In the genomic region with DNA sequence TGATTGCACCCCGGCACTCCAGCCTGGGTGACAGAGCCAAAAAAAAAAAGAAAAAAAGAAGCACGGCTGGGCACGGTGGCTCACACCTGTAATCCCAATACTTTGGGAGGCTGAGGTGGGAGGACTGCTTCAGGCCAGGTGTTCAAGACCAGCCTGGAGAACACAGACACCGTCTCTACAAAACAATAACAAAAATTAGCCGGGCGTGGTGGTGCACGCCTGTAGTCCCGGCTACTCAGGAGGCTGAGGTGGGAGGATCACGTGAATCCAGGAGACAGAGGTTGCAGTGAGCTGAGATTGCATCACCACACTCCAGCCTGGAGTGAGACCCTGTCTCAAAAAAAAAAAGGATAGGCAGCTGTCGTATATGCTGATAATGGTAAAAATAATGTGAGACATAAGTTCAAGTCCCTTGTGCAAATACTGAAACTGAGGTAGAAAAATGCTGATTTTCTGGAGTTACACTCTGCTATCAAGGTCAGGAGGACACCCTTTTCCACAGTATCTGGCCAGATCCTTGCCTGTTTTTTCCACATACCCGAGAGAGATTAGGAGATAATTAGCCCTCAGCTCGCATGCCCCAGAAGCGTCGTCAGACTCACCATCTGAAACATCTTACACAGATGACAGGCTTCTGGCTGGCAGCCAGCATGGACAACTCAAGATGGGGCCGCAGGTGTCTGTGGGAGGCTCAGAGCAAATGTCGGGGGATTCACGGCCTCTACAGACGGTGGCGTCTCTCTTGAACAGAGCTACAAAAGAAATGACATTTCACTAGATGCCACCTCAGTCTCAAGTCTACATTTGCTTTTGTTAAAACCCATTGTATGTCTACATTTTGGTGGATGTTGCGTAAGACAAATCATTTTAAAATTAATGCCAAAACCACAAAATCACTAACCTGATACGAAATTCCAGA, we compare ENCODE assay signal across 11 cellular contexts. TPM values are rescaled to one million over a fixed set of nuclear protein-coding genes. Genes with fewer than 3 reads are reported as not detected.
DNase-seq lines count a peak whose midpoint lies in the region; TF ChIP-seq lines count a peak whose summit lies in the region.
"Had no signal": no experiment of that assay in that cellular context is flagged by ENCODE, and none has a peak within 500 bp of the region (broad histone marks: within the 10 kb centered on the region; RNA-seq: fewer than 3 reads in every experiment).

No MANE protein-coding gene starts in this region.

- peaks cover 21% of the 10 kb centered on the region for H3K36me3 Mint-ChIP-seq in chondrocyte (ENCODE audit: low read depth)

- no peaks in the 10 kb centered on the region for H3K36me3 ChIP-seq in parathyroid adenoma (ENCODE audit: control insufficient read depth, insufficient read depth, low read length)
- H3K36me3 ChIP-seq in brain microvascular endothelial cell (replicated peaks) = peaks cover 38% of the 10 kb centered on the region

- no peak overlapping the region for H3K4me3 Mint-ChIP-seq in chondrocyte (ENCODE audit: unreplicated experiment)
- H3K4me3 Mint-ChIP-seq: activated CD4-positive, alpha-beta T cell treated with anti-CD3 and anti-CD28 coated beads, Interleukin-2, amount 10 ng/mL, durations not matched to agents 24 days and 14 days had no signal

- H3K4me1 ChIP-seq in parathyroid adenoma = peaks cover 6% of the 10 kb centered on the region
- H3K4me1 ChIP-seq: SJCRH30 had no signal

- DNase-seq in NCI-H345 (lab: John Stamatoyannopoulos, UW) = peak; percentile 45
- no peak for DNase-seq in NCI-H345 treated with DMSO at 0.1 percent for 48 hours (lab: John Stamatoyannopoulos, UW; ENCODE audit: unreplicated experiment)
- DNase-seq in NCI-H2227 treated with DMSO at 0.1 percent for 48 hours (lab: John Stamatoyannopoulos, UW) = peak; percentile 78
- no peak for DNase-seq in chondrocyte (ENCODE audit: low spot score)
- no peak for DNase-seq in stimulated activated CD4-positive, alpha-beta T cell treated with anti-CD3 and anti-CD28 coated beads, Interleukin-4, amount 100 ng/mL, for 24 hours
- no peak for DNase-seq in brain microvascular endothelial cell
- no peak for DNase-seq in GM10266 (ENCODE audit: extremely low spot score)
- DNase-seq: activated CD4-positive, alpha-beta T cell treated with anti-CD3 and anti-CD28 coated beads, Interleukin-2, amount 10 ng/mL, durations not matched to agents 24 days and 14 days; NCI-H146; SJCRH30 had no signal

- peak overlapping the region; percentile 53 for H3K27ac Mint-ChIP-seq in chondrocyte (ENCODE audit: unreplicated experiment)
- H3K27ac Mint-ChIP-seq: activated CD4-positive, alpha-beta T cell treated with anti-CD3 and anti-CD28 coated beads, Interleukin-2, amount 10 ng/mL, durations not matched to agents 24 days and 14 days had no signal

- H3K27ac ChIP-seq in parathyroid adenoma (peak overlapping the region; percentile 34), brain microvascular endothelial cell (no peak overlapping the region)
- H3K27ac ChIP-seq: SJCRH30 had no signal

- no peaks in the 10 kb centered on the region for H3K27me3 ChIP-seq in parathyroid adenoma (ENCODE audit: control insufficient read depth, insufficient read depth, low read length)
- no peaks in the 10 kb centered on the region for H3K27me3 ChIP-seq in brain microvascular endothelial cell (replicated peaks)
- H3K27me3 ChIP-seq: SJCRH30 had no signal

- peak overlapping the region; percentile 10 for H2AFZ ChIP-seq in parathyroid adenoma

- peaks cover 10% of the 10 kb centered on the region for H3K4me1 Mint-ChIP-seq in chondrocyte (ENCODE audit: low read depth)
- H3K4me1 Mint-ChIP-seq: activated CD4-positive, alpha-beta T cell treated with anti-CD3 and anti-CD28 coated beads, Interleukin-2, amount 10 ng/mL, durations not matched to agents 24 days and 14 days had no signal

- H3K4me2 ChIP-seq in parathyroid adenoma (ENCODE audit: low read length) = peak overlapping the region; percentile 57

- no peaks in the 10 kb centered on the region for H3K27me3 Mint-ChIP-seq in chondrocyte (ENCODE audit: low read depth)
- H3K27me3 Mint-ChIP-seq: activated CD4-positive, alpha-beta T cell treated with anti-CD3 and anti-CD28 coated beads, Interleukin-2, amount 10 ng/mL, durations not matched to agents 24 days and 14 days had no signal

- peaks cover 3% of the 10 kb centered on the region for H3K79me2 ChIP-seq in parathyroid adenoma

- H3K9me3 ChIP-seq in parathyroid adenoma (ENCODE audit: control insufficient read depth, low read length) = no peaks in the 10 kb centered on the region
- H3K9me3 ChIP-seq: SJCRH30 had no signal

- in situ Hi-C loops in brain microvascular endothelial cell (cut with HindIII; ENCODE audit: low pct_ligation_motif_present, low sequenced_read_pairs) = no loop called here

- no peak for TF ChIP-seq CTCF in chondrocyte (IDR thresholded peaks at IDR 0.05)
- no peak for TF ChIP-seq CTCF in parathyroid adenoma (IDR thresholded peaks at IDR 0.05)
- no peak for TF ChIP-seq CTCF in brain microvascular endothelial cell (IDR thresholded peaks at IDR 0.05; ENCODE audit: low read depth, low read length, missing control alignments)
- TF ChIP-seq CTCF in GM10266 (IDR thresholded peaks at IDR 0.05; ENCODE audit: control insufficient read depth, insufficient read depth, low read depth, missing control alignments) = no peak

- H3K9ac ChIP-seq in parathyroid adenoma = no peak overlapping the region

- H3K4me3 ChIP-seq in parathyroid adenoma (ENCODE audit: low read depth, low read length) = peak overlapping the region; percentile 24
- H3K4me3 ChIP-seq in brain microvascular endothelial cell (ENCODE audit: low read depth, low read length) = no peak overlapping the region
- H3K4me3 ChIP-seq: SJCRH30 had no signal

- no peaks in the 10 kb centered on the region for H3K9me3 Mint-ChIP-seq in chondrocyte (ENCODE audit: low read depth)
- H3K9me3 Mint-ChIP-seq: activated CD4-positive, alpha-beta T cell treated with anti-CD3 and anti-CD28 coated beads, Interleukin-2, amount 10 ng/mL, durations not matched to agents 24 days and 14 days had no signal

RNA-seq across cellular contexts. Expression of a gene that starts 36.8 kb away (rescaled TPM):
- total RNA-seq in chondrocyte = 60.4 to 70.0 TPM (median 67.8 TPM) in 3 replicates

Comparison
In these comparisons a context has a peak if more than half of its experiments do, and no peak if none do; other contexts are left out.
1. DNase-seq: peak in NCI-H345 (single experiment) and NCI-H2227 treated with DMSO at 0.1 percent for 48 hours (single experiment); none in NCI-H345 treated with DMSO at 0.1 percent for 48 hours (single experiment), chondrocyte (single experiment), stimulated activated CD4-positive, alpha-beta T cell treated with anti-CD3 and anti-CD28 coated beads, Interleukin-4, amount 100 ng/mL, for 24 hours (single experiment), brain microvascular endothelial cell (single experiment) and GM10266 (single experiment).